Comparison of ENCODE assay signal across 22 cellular contexts in the genomic region with DNA sequence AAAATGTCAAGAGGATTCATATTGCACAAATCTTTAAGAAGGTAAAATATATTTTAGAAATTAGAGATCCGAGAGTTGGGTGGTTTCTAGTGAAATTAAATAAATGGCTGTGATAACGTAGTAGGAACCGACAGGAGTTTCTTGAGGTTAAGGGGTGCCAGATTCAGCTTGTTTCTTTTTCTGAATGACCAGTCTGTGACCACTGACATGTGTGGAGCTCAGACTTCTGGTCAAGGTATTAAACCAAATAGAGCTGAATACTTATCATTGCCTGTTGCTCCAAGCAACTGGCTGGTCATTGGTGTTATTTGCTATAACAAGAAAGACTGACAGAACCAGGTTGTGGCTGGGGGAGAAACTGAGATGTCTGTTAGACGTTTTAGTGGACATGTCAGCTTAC.
DNase-seq lines count a peak whose midpoint lies in the region; ATAC-seq and TF ChIP-seq lines count a peak whose summit lies in the region.
"Had no signal": no experiment of that assay in that cellular context is flagged by ENCODE, and none has a peak within 500 bp of the region (broad histone marks: within the 10 kb centered on the region; RNA-seq: fewer than 3 reads in every experiment).

No MANE protein-coding gene starts in this region.

- no peak for TF ChIP-seq POLR2A in ovary (IDR thresholded peaks at IDR 0.05)
- no peak for TF ChIP-seq POLR2A in prostate gland (IDR thresholded peaks at IDR 0.05)

- peak overlapping the region; percentile 3 to 63 for H3K27ac Mint-ChIP-seq in natural killer cell treated with Interleukin-12 subunit alpha and Interleukin-12 subunit beta and Interleukin-15 and Interleukin-18, amount 100 ng/mL, for 72 hours
- H3K27ac Mint-ChIP-seq: activated naive CD8-positive, alpha-beta T cell treated with anti-CD3 and anti-CD28 coated beads for 36 hours; dendritic cell treated with granulocyte-macrophage colony-stimulating factor and Interleukin-4, amounts not matched to agents 40 ng/mL and 50 ng/mL, for 4 days; naive thymus-derived CD8-positive, alpha-beta T cell had no signal

- no peak for TF ChIP-seq EP300 in ovary (IDR thresholded peaks at IDR 0.05)

- H3K9me3 Mint-ChIP-seq in natural killer cell treated with Interleukin-12 subunit alpha and Interleukin-12 subunit beta and Interleukin-15 and Interleukin-18, amount 100 ng/mL, for 72 hours, result no peaks in the 10 kb centered on the region

- H3K27me3 ChIP-seq in ovary (no peaks in the 10 kb centered on the region), prostate gland (replicated peaks; ENCODE audit: insufficient read depth) (no peaks in the 10 kb centered on the region)
- H3K27me3 ChIP-seq: SJSA1 had no signal

- no peak for DNase-seq in natural killer cell treated with Interleukin-12 subunit alpha and Interleukin-12 subunit beta and Interleukin-15 and Interleukin-18, amount 100 ng/mL, for 72 hours (ENCODE audit: low spot score)
- DNase-seq in ovary (no peak), prostate gland (ENCODE audit: low spot score) (no peak), GOT3 (lab: John Stamatoyannopoulos, UW) (no peak)
- DNase-seq: activated CD4-positive, CD25-positive, alpha-beta regulatory T cell; activated naive CD8-positive, alpha-beta T cell treated with anti-CD3 and anti-CD28 coated beads for 36 hours; AML-193; Caco-2; hypothalamus; Karpas-422; naive thymus-derived CD8-positive, alpha-beta T cell; NCI-H1417 treated with DMSO at 0.1 percent for 48 hours; NCI-H2171 treated with DMSO at 0.1 percent for 48 hours; NCI-H82; PC-9; stimulated activated CD8-positive, alpha-beta memory T cell treated with anti-CD3 and anti-CD28 coated beads, Interleukin-4, amount 100 ng/mL, for 48 hours; substantia nigra had no signal

- peak overlapping the region; percentile 3 for H3K4me3 Mint-ChIP-seq in natural killer cell treated with Interleukin-12 subunit alpha and Interleukin-12 subunit beta and Interleukin-15 and Interleukin-18, amount 100 ng/mL, for 72 hours
- H3K4me3 Mint-ChIP-seq: activated naive CD8-positive, alpha-beta T cell treated with anti-CD3 and anti-CD28 coated beads for 36 hours; dendritic cell treated with granulocyte-macrophage colony-stimulating factor and Interleukin-4, amounts not matched to agents 40 ng/mL and 50 ng/mL, for 4 days; naive thymus-derived CD8-positive, alpha-beta T cell had no signal

- no peaks in the 10 kb centered on the region for H3K9me3 ChIP-seq in ovary
- H3K9me3 ChIP-seq in prostate gland, result no peaks in the 10 kb centered on the region

- H3K4me3 ChIP-seq in ovary (no peak overlapping the region), prostate gland (no peak overlapping the region)
- H3K4me3 ChIP-seq: PC-9, SJSA1 had no signal

- no peak overlapping the region for H3K27ac ChIP-seq in ovary
- no peak overlapping the region for H3K27ac ChIP-seq in prostate gland
- H3K27ac ChIP-seq: PC-9, SJSA1 had no signal

- TF ChIP-seq CTCF in ovary (IDR thresholded peaks at IDR 0.05) (no peak), prostate gland (IDR thresholded peaks at IDR 0.05) (no peak)

- H3K36me3 ChIP-seq in ovary (no peaks in the 10 kb centered on the region), prostate gland (no peaks in the 10 kb centered on the region)
- H3K36me3 ChIP-seq: SJSA1 had no signal

- peaks cover 6 to 8% of the 10 kb centered on the region in 2 donors for H3K27me3 Mint-ChIP-seq in natural killer cell treated with Interleukin-12 subunit alpha and Interleukin-12 subunit beta and Interleukin-15 and Interleukin-18, amount 100 ng/mL, for 72 hours
- H3K27me3 Mint-ChIP-seq: dendritic cell treated with granulocyte-macrophage colony-stimulating factor and Interleukin-4, amounts not matched to agents 40 ng/mL and 50 ng/mL, for 4 days had no signal

- WGBS in ovary, 3 donors, result 88 to 92% (median 91%) methylated on average over 4 of the region's 4 CpGs
- 86% methylated on average over 4 of the region's 4 CpGs for WGBS in prostate gland

- intact Hi-C loops in ovary (cut with DNase I), result no loop called here
- intact Hi-C loops in prostate gland (cut with DNase I), result no loop called here

- H3K4me1 Mint-ChIP-seq in natural killer cell treated with Interleukin-12 subunit alpha and Interleukin-12 subunit beta and Interleukin-15 and Interleukin-18, amount 100 ng/mL, for 72 hours (ENCODE audit: low read depth in 2 of 2), result peaks cover 24 to 31% of the 10 kb centered on the region in 2 donors

- ATAC-seq in GM18907 (IDR thresholded peaks at IDR 0.05; ENCODE audit: unreplicated experiment), result peak; percentile 58
- peak; percentile 37 for ATAC-seq in GM21529 (IDR thresholded peaks at IDR 0.05; ENCODE audit: unreplicated experiment)
- peak; percentile 57 for ATAC-seq in HG03439 (IDR thresholded peaks at IDR 0.05; ENCODE audit: unreplicated experiment)
- no peak for ATAC-seq in natural killer cell treated with Interleukin-12 subunit alpha and Interleukin-12 subunit beta and Interleukin-15 and Interleukin-18, amount 100 ng/mL, for 72 hours
- ATAC-seq: naive thymus-derived CD8-positive, alpha-beta T cell had no signal

- peaks cover 13% of the 10 kb centered on the region for H3K36me3 Mint-ChIP-seq in natural killer cell treated with Interleukin-12 subunit alpha and Interleukin-12 subunit beta and Interleukin-15 and Interleukin-18, amount 100 ng/mL, for 72 hours
- H3K36me3 Mint-ChIP-seq: activated naive CD8-positive, alpha-beta T cell treated with anti-CD3 and anti-CD28 coated beads for 36 hours had no signal

- H3K4me1 ChIP-seq in ovary (ENCODE audit: insufficient read depth) (no peaks in the 10 kb centered on the region), prostate gland (replicated peaks) (no peaks in the 10 kb centered on the region)
- H3K4me1 ChIP-seq: Caco-2 had no signal

Comparison
In these comparisons a context has a peak if more than half of its experiments do, and no peak if none do; other contexts are left out.
1. ATAC-seq: peak in GM18907 (single experiment), GM21529 (single experiment) and HG03439 (single experiment); none in natural killer cell treated with Interleukin-12 subunit alpha and Interleukin-12 subunit beta and Interleukin-15 and Interleukin-18, amount 100 ng/mL, for 72 hours (0 of 2).